ENCODE assay signal across 9 cellular contexts in the genomic region with DNA sequence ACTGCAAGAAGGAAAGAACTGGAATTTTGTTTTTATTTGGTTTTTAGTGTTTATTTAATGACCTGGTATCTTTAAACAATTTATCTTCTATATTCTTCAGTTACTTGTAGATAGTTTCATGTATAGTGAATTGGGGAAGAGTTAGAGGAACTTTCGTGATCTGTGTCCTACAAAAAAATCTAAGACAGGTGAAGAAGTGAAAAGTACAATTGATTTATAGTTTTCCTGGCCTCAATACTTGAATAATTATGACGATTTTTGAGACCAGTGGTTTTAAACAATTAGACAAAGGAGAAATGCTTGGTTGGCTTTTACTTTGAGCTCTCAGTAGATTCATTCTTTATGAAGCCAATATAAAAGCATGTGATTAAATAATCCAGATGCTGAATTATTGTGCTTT. TPM values are rescaled to one million over a fixed set of nuclear protein-coding genes. Genes with fewer than 3 reads are reported as not detected.
DNase-seq lines count a peak whose midpoint lies in the region; ATAC-seq and TF ChIP-seq lines count a peak whose summit lies in the region.
"Had no signal": no experiment of that assay in that cellular context is flagged by ENCODE, and none has a peak within 500 bp of the region (broad histone marks: within the 10 kb centered on the region; RNA-seq: fewer than 3 reads in every experiment).

No MANE protein-coding gene starts in this region.

- H3K27me3 Mint-ChIP-seq in dendritic cell treated with granulocyte-macrophage colony-stimulating factor and Interleukin-4, amounts not matched to agents 40 ng/mL and 50 ng/mL, for 4 days: no peaks in the 10 kb centered on the region

- no peak for DNase-seq in GM12864 (ENCODE audit: low read depth)
- DNase-seq in MM.1S: no peak
- peak; percentile 35 for DNase-seq in osteoblast (ENCODE audit: insufficient read length, low spot score, missing footprints)
- DNase-seq in NCI-H774 (lab: John Stamatoyannopoulos, UW): no peak
- no peak for DNase-seq in effector CD4-positive, alpha-beta T cell
- DNase-seq: NCI-H2029, WERI-Rb-1 had no signal

- no peak overlapping the region for H3K27ac Mint-ChIP-seq in dendritic cell treated with granulocyte-macrophage colony-stimulating factor and Interleukin-4, amounts not matched to agents 40 ng/mL and 50 ng/mL, for 4 days

- H3K36me3 ChIP-seq in MM.1S (replicated peaks; ENCODE audit: insufficient read depth, low read length) (0 out of 2 replicates have a peak, but pooled peaks cover 3% of the 10 kb centered on the region), osteoblast (ENCODE audit: insufficient read depth, low read length) (no peaks in the 10 kb centered on the region)
- H3K36me3 ChIP-seq: WERI-Rb-1 had no signal

- peak overlapping the region; percentile 81 for H3K4me2 ChIP-seq in MM.1S (ENCODE audit: low read depth, low read length)
- H3K4me2 ChIP-seq in osteoblast (ENCODE audit: insufficient read depth, low read length): peak overlapping the region; percentile 89

- no peak for ATAC-seq in HG02938 (IDR thresholded peaks at IDR 0.05; ENCODE audit: unreplicated experiment)

- peaks cover 28% of the 10 kb centered on the region for H3K36me3 Mint-ChIP-seq in dendritic cell treated with granulocyte-macrophage colony-stimulating factor and Interleukin-4, amounts not matched to agents 40 ng/mL and 50 ng/mL, for 4 days (ENCODE audit: low read depth)

- intact Hi-C loops in dendritic cell treated with granulocyte-macrophage colony-stimulating factor and Interleukin-4, amounts not matched to agents 40 ng/mL and 50 ng/mL, for 4 days (cut with micrococcal nuclease): loop anchor here (5.0 to 10.0 kb wide), 2 partner anchors 120 to 167 kb away; a partner anchor contains a TSS

- peaks cover 29% of the 10 kb centered on the region for H3K4me1 Mint-ChIP-seq in dendritic cell treated with granulocyte-macrophage colony-stimulating factor and Interleukin-4, amounts not matched to agents 40 ng/mL and 50 ng/mL, for 4 days (ENCODE audit: low read depth)

- H2AFZ ChIP-seq in MM.1S (ENCODE audit: low read length) (no peak overlapping the region), osteoblast (ENCODE audit: low read length) (no peak overlapping the region)

- H3K27ac ChIP-seq in MM.1S (ENCODE audit: low read length) (peak overlapping the region; percentile 17; the same call in 1 of the 2 replicates), osteoblast (ENCODE audit: low read depth, low read length) (peak overlapping the region; percentile 90)

- H3K4me1 ChIP-seq in MM.1S (ENCODE audit: low read length) (peaks cover 15% of the 10 kb centered on the region), osteoblast (ENCODE audit: insufficient read depth, low read length) (peaks cover 42% of the 10 kb centered on the region)

- H3K27me3 ChIP-seq in MM.1S (replicated peaks; ENCODE audit: insufficient read depth, low read length) (no peaks in the 10 kb centered on the region), osteoblast (ENCODE audit: insufficient read depth, low read length) (no peaks in the 10 kb centered on the region)

- H3K79me2 ChIP-seq in MM.1S (ENCODE audit: low read length): peaks cover 94% of the 10 kb centered on the region
- peaks cover 87% of the 10 kb centered on the region for H3K79me2 ChIP-seq in osteoblast (ENCODE audit: insufficient read depth, low read length)

- H3K9me2 ChIP-seq in MM.1S (replicated peaks; ENCODE audit: insufficient read depth, low read length): no peaks in the 10 kb centered on the region

- H3F3A ChIP-seq in MM.1S (ENCODE audit: insufficient read depth, low read length): peaks cover 21% of the 10 kb centered on the region

- H3K9me3 ChIP-seq in MM.1S (replicated peaks; ENCODE audit: insufficient read depth, low read length): no peaks in the 10 kb centered on the region
- no peaks in the 10 kb centered on the region for H3K9me3 ChIP-seq in osteoblast (ENCODE audit: low read depth, low read length)

- peak overlapping the region; percentile 89 for H3K9ac ChIP-seq in MM.1S (ENCODE audit: low read length)

- no peak for TF ChIP-seq CTCF in GM12864 (IDR thresholded peaks at IDR 0.05; ENCODE audit: low read depth, low read length, missing control alignments)
- TF ChIP-seq CTCF in MM.1S (IDR thresholded peaks at IDR 0.05; ENCODE audit: low read length): no peak
- no peak for TF ChIP-seq CTCF in osteoblast (IDR thresholded peaks at IDR 0.05; ENCODE audit: extremely low read depth, low read depth, low read length)

- no peaks in the 10 kb centered on the region for H3K9me3 Mint-ChIP-seq in dendritic cell treated with granulocyte-macrophage colony-stimulating factor and Interleukin-4, amounts not matched to agents 40 ng/mL and 50 ng/mL, for 4 days

- H3K4me3 ChIP-seq in GM12864 (ENCODE audit: low read depth, low read length) (peak overlapping the region; percentile 84; the same call in 1 of the 2 replicates), MM.1S (ENCODE audit: low read length) (peak overlapping the region; percentile 77), osteoblast (ENCODE audit: insufficient read depth, low read length) (peak overlapping the region; percentile 47)

- H3K4me3 Mint-ChIP-seq in dendritic cell treated with granulocyte-macrophage colony-stimulating factor and Interleukin-4, amounts not matched to agents 40 ng/mL and 50 ng/mL, for 4 days: peak overlapping the region; percentile 30

- H4K20me1 ChIP-seq in MM.1S (ENCODE audit: insufficient read depth, low read length) (peaks cover 7% of the 10 kb centered on the region; the same call in 1 of the 2 replicates), osteoblast (ENCODE audit: insufficient read depth, low read length) (peaks cover 11% of the 10 kb centered on the region)

RNA-seq across cellular contexts. Expression of a gene that starts 7.5 kb away (rescaled TPM):
- 53.2 and 58.0 TPM in 2 replicates for total RNA-seq in osteoblast

RNA-seq across cellular contexts. Expression of a gene that starts 7.6 kb away (rescaled TPM):
- 12.7 and 15.0 TPM in 2 replicates for total RNA-seq in osteoblast
